Comparison of ENCODE assay signal across 17 cellular contexts in the genomic region with DNA sequence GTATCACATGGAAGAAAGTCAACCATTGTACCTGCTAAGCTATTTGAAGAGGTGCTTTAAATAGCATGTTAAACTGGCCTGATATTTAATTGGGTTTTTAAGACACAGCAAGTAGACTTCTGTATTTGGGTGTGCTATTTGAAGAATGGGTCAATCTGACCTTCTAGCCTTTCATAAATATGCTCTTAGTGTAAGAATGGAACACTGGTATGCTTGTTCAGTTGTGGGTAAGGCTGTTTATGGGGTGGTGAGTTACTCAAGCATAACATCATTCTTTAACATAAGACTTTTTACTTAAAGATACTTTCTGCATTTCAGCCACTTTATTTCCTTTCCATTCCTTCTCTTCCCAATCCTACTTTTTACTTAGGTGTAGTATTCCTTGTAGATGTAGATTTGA. TPM values are rescaled to one million over a fixed set of nuclear protein-coding genes. Genes with fewer than 3 reads are reported as not detected.
A peak's percentile ranks its signal among the peaks of the same experiment; 100 is the strongest.
DNase-seq lines count a peak whose midpoint lies in the region; ATAC-seq and TF ChIP-seq lines count a peak whose summit lies in the region.
"Had no signal": no experiment of that assay in that cellular context is flagged by ENCODE, and none has a peak within 500 bp of the region (broad histone marks: within the 10 kb centered on the region; RNA-seq: fewer than 3 reads in every experiment).

No MANE protein-coding gene starts in this region.

- no peak for ATAC-seq in heart right ventricle
- ATAC-seq in right cardiac atrium: no peak
- ATAC-seq in GM18861 (IDR thresholded peaks at IDR 0.05; ENCODE audit: unreplicated experiment): no peak
- ATAC-seq: right lobe of liver had no signal

- H3K27ac Mint-ChIP-seq in type B pancreatic cell: peak overlapping the region; percentile 94

- DNase-seq in heart right ventricle: no peak
- no peak for DNase-seq in right cardiac atrium
- DNase-seq in caudate nucleus (lab: John Stamatoyannopoulos, UW): no peak
- no peak for DNase-seq in type B pancreatic cell (ENCODE audit: extremely low spot score, unreplicated experiment)
- DNase-seq in CD1c-positive myeloid dendritic cell (ENCODE audit: extremely low spot score): no peak
- DNase-seq in NCI-H2107 (lab: John Stamatoyannopoulos, UW): no peak
- DNase-seq: activated gamma-delta T cell treated with Interleukin-2 at 50 U/mL for 16 hours, Karpas-422, NCI-H1417 treated with DMSO at 0.1 percent for 48 hours, NCI-H345, right lobe of liver, SJCRH30, T1000, upper lobe of left lung had no signal

- H3K9me3 ChIP-seq in heart right ventricle (no peaks in the 10 kb centered on the region), right cardiac atrium (ENCODE audit: control insufficient read depth, low read length) (no peaks in the 10 kb centered on the region), mesodermal cell (ENCODE audit: control insufficient read depth, low read length) (no peaks in the 10 kb centered on the region)
- H3K9me3 ChIP-seq: right lobe of liver, SJCRH30, upper lobe of left lung had no signal

- intact Hi-C loops in heart right ventricle (cut with DNase I): no loop called here
- intact Hi-C loops in right cardiac atrium (cut with DNase I): no loop called here

- H3K9me3 Mint-ChIP-seq in type B pancreatic cell: no peaks in the 10 kb centered on the region

- TF ChIP-seq CTCF in heart right ventricle (IDR thresholded peaks at IDR 0.05): no peak
- no peak for TF ChIP-seq CTCF in type B pancreatic cell (conservative IDR thresholded peaks at IDR 0.05)

- no peak overlapping the region for H3K4me3 ChIP-seq in heart right ventricle
- no peak overlapping the region for H3K4me3 ChIP-seq in right cardiac atrium (ENCODE audit: low read length)
- H3K4me3 ChIP-seq in mesodermal cell (ENCODE audit: extremely low read depth, insufficient read depth, low read length, poor library complexity, severe bottlenecking): peak overlapping the region; percentile 26
- H3K4me3 ChIP-seq: lung, SJCRH30 had no signal

- H3K4me1 Mint-ChIP-seq in type B pancreatic cell (ENCODE audit: unreplicated experiment): peaks cover 51% of the 10 kb centered on the region

- H3K27ac ChIP-seq in heart right ventricle: peak overlapping the region in 6 of 10 donors; percentile 3 to 37 (median 12)
- H3K27ac ChIP-seq in right cardiac atrium (ENCODE audit: low read length): no peak overlapping the region
- H3K27ac ChIP-seq in caudate nucleus (ENCODE audit: low read depth, low read length): peak overlapping the region; percentile 16
- peak overlapping the region; percentile 2 for H3K27ac ChIP-seq in mesodermal cell (ENCODE audit: low read depth, low read length, severe bottlenecking)
- H3K27ac ChIP-seq: right lobe of liver, SJCRH30 had no signal

- peak overlapping the region; percentile 1 for H3K4me3 Mint-ChIP-seq in type B pancreatic cell

- H3K36me3 Mint-ChIP-seq in type B pancreatic cell: peaks cover 4% of the 10 kb centered on the region

- peaks cover 7 to 68% (median 55%) of the 10 kb centered on the region in 9 donors for H3K4me1 ChIP-seq in heart right ventricle
- H3K4me1 ChIP-seq in right cardiac atrium (ENCODE audit: control insufficient read depth, insufficient read depth, low read length): peaks cover 8% of the 10 kb centered on the region
- peaks cover 48% of the 10 kb centered on the region for H3K4me1 ChIP-seq in mesodermal cell (ENCODE audit: control insufficient read depth, insufficient read depth, low read length, poor library complexity, severe bottlenecking)
- H3K4me1 ChIP-seq: SJCRH30 had no signal

- no peaks in the 10 kb centered on the region for H3K27me3 Mint-ChIP-seq in type B pancreatic cell

- H3K27me3 ChIP-seq in heart right ventricle: no peaks in the 10 kb centered on the region
- H3K27me3 ChIP-seq in right cardiac atrium (ENCODE audit: control insufficient read depth, insufficient read depth): no peaks in the 10 kb centered on the region
- H3K27me3 ChIP-seq: right lobe of liver, SJCRH30, upper lobe of left lung had no signal

- H3K36me3 ChIP-seq in heart right ventricle (peaks cover 0 to 26% (median 19%) of the 10 kb centered on the region in 9 donors), mesodermal cell (ENCODE audit: control insufficient read depth, insufficient read depth, low read length) (peaks cover 24% of the 10 kb centered on the region)

RNA-seq across cellular contexts. Expression of a gene that starts 21.4 kb away (rescaled TPM):
- total RNA-seq in heart right ventricle (10 to 100 TPM; 39.2 to 58.9 (median 48.7) TPM), right cardiac atrium (10 to 100 TPM; 37.4 to 49.6 (median 43.8) TPM), type B pancreatic cell (ENCODE audit: low replicate concordance) (87.1 and 88.1 TPM in 2 replicates)
- polyA plus RNA-seq in heart right ventricle (10 to 100 TPM; 21.9 to 24.2 TPM), right cardiac atrium (27.7 TPM)
- 148 TPM for polyA plus RNA-seq in mesodermal cell (2013, experiment 1 of 2)
- polyA plus RNA-seq in mesodermal cell (2013, experiment 2 of 2): 150 TPM

RNA-seq across cellular contexts. Expression of a gene that starts 28.5 kb away (rescaled TPM):
- total RNA-seq in heart right ventricle (10 to 100 TPM; 13.9 to 23.2 (median 18.9) TPM), right cardiac atrium (10 to 100 TPM; 17.9 to 20.5 (median 18.8) TPM), type B pancreatic cell (ENCODE audit: low replicate concordance) (46.7 and 69.2 TPM in 2 replicates)
- polyA plus RNA-seq in heart right ventricle (10 to 100 TPM; 10.3 to 12.3 TPM), right cardiac atrium (10.8 TPM)
- polyA plus RNA-seq in mesodermal cell (2013, experiment 1 of 2): 47.1 TPM
- 41.1 TPM for polyA plus RNA-seq in mesodermal cell (2013, experiment 2 of 2)
